18 cellular contexts compared by ENCODE assay signal in genomic region chr10:33055636-33056035, GRCh38.
DNase-seq lines count a peak whose midpoint lies in the region; ATAC-seq lines count a peak whose summit lies in the region.
"Had no signal": no experiment of that assay in that cellular context is flagged by ENCODE, and none has a peak within 500 bp of the region (broad histone marks: within the 10 kb centered on the region; RNA-seq: fewer than 3 reads in every experiment).

No MANE protein-coding gene starts in this region.

- in situ Hi-C loops in KBM-7 (cut with MboI; ENCODE audit: low pct_unique_long_range_greater_than_20kb, low sequenced_read_pairs): no loop called here

- DNase-seq in EL (peak; percentile 46), M059J (ENCODE audit: low read depth) (peak; percentile 29), dedifferentiated amniotic fluid mesenchymal stem cell (ENCODE audit: extremely low spot score) (peak; percentile 35), renal cortical epithelial cell (ENCODE audit: low read depth) (peak; percentile 69), NCI-H524 (lab: John Stamatoyannopoulos, UW) (no peak), KBM-7 (no peak)
- DNase-seq: ACHN; activated CD4-positive, alpha-beta T cell treated with anti-CD3 and anti-CD28 coated beads for 48 hours; activated T-cell treated with anti-CD3 and anti-CD28 coated beads, Interleukin-2, amount 50 U/mL, for 4 hours; colonic mucosa; effector memory CD8-positive, alpha-beta T cell; erythroblast; GDM1; NCI-H1436 treated with DMSO at 0.1 percent for 48 hours; NCI-H2107; NCI-H774; RPMI8226 had no signal

- ATAC-seq in HG03095 (IDR thresholded peaks at IDR 0.05; ENCODE audit: unreplicated experiment): no peak
- ATAC-seq: activated T-cell treated with anti-CD3 and anti-CD28 coated beads, Interleukin-2, amount 50 U/mL, for 4 hours; effector memory CD8-positive, alpha-beta T cell had no signal

Comparison
In these comparisons a context has a peak if more than half of its experiments do, and no peak if none do; other contexts are left out.
1. DNase-seq: peak in EL (single experiment), M059J (single experiment), dedifferentiated amniotic fluid mesenchymal stem cell (single experiment) and renal cortical epithelial cell (single experiment); none in NCI-H524 (0 of 2) and KBM-7 (single experiment).